Comparison of ENCODE assay signal across 9 cellular contexts in genomic region chr18:12911025-12911927, GRCh38. TPM values are rescaled to one million over a fixed set of nuclear protein-coding genes. Genes with fewer than 3 reads are reported as not detected.
DNase-seq lines count a peak whose midpoint lies in the region; ATAC-seq and TF ChIP-seq lines count a peak whose summit lies in the region.
"Had no signal": no experiment of that assay in that cellular context is flagged by ENCODE, and none has a peak within 500 bp of the region (broad histone marks: within the 10 kb centered on the region; RNA-seq: fewer than 3 reads in every experiment).

No MANE protein-coding gene starts in this region.

- peak; percentile 81 to 86 for ATAC-seq in CD4-positive, CD25-positive, alpha-beta regulatory T cell (ENCODE audit: low read depth in 2 of 2)
- peak; percentile 92 to 96 for ATAC-seq in natural killer cell treated with Interleukin-12 subunit alpha and Interleukin-12 subunit beta and Interleukin-15 and Interleukin-18, amount 100 ng/mL, for 72 hours

- H3K27me3 ChIP-seq in CD4-positive, CD25-positive, alpha-beta regulatory T cell (ENCODE audit: control insufficient read depth, insufficient read depth, low read length): peaks cover 8% of the 10 kb centered on the region
- H3K27me3 ChIP-seq in suprapubic skin: peaks cover 24% of the 10 kb centered on the region

- peaks cover 28% of the 10 kb centered on the region for H3K27me3 Mint-ChIP-seq in CD4-positive, CD25-positive, alpha-beta regulatory T cell
- H3K27me3 Mint-ChIP-seq in natural killer cell treated with Interleukin-12 subunit alpha and Interleukin-12 subunit beta and Interleukin-15 and Interleukin-18, amount 100 ng/mL, for 72 hours: peaks cover 0 to 2% of the 10 kb centered on the region in 2 donors

- peaks cover 10% of the 10 kb centered on the region for H3K4me1 ChIP-seq in CD4-positive, CD25-positive, alpha-beta regulatory T cell (ENCODE audit: control insufficient read depth, insufficient read depth, low read length, poor library complexity, severe bottlenecking)
- H3K4me1 ChIP-seq in suprapubic skin: peaks cover 8% of the 10 kb centered on the region

- TF ChIP-seq EP300 in suprapubic skin (IDR thresholded peaks at IDR 0.05): no peak

- no peak for TF ChIP-seq CTCF in suprapubic skin (IDR thresholded peaks at IDR 0.05)

- peak in 2 of 3 donors; percentile 40 to 79 for DNase-seq in CD4-positive, CD25-positive, alpha-beta regulatory T cell
- DNase-seq in activated CD4-positive, alpha-beta T cell treated with anti-CD3 and anti-CD28 coated beads for 4 hours: peak; percentile 38 to 56
- peak; percentile 30 for DNase-seq in effector CD4-positive, alpha-beta T cell
- DNase-seq in natural killer cell treated with Interleukin-12 subunit alpha and Interleukin-12 subunit beta and Interleukin-15 and Interleukin-18, amount 100 ng/mL, for 72 hours (ENCODE audit: low spot score): peak; percentile 85
- DNase-seq in suprapubic skin (ENCODE audit: low spot score in 2 of 2) (no peak), cerebellar cortex (ENCODE audit: low spot score) (no peak), OCI-M1 (lab: John Stamatoyannopoulos, UW) (no peak), SKM-1 (lab: John Stamatoyannopoulos, UW; ENCODE audit: unreplicated experiment) (no peak)
- DNase-seq: DND-41 had no signal

- no peak overlapping the region for H3K27ac ChIP-seq in CD4-positive, CD25-positive, alpha-beta regulatory T cell (ENCODE audit: insufficient read depth, low read length, poor library complexity, severe bottlenecking)
- H3K27ac ChIP-seq in suprapubic skin: no peak overlapping the region

- peaks cover 0 to 2% of the 10 kb centered on the region in 2 experiments for H3K9me3 ChIP-seq in CD4-positive, CD25-positive, alpha-beta regulatory T cell (ENCODE audit: control insufficient read depth in 2 of 2, low read length in 2 of 2)
- H3K9me3 ChIP-seq in suprapubic skin: no peaks in the 10 kb centered on the region

- peaks cover 0 to 9% (median 4%) of the 10 kb centered on the region in 4 donors for H3K4me1 Mint-ChIP-seq in CD4-positive, CD25-positive, alpha-beta regulatory T cell
- peaks cover 4 to 15% of the 10 kb centered on the region in 2 donors for H3K4me1 Mint-ChIP-seq in natural killer cell treated with Interleukin-12 subunit alpha and Interleukin-12 subunit beta and Interleukin-15 and Interleukin-18, amount 100 ng/mL, for 72 hours (ENCODE audit: low read depth in 2 of 2)

- WGBS in suprapubic skin: 16% methylated on average over 50 of the region's 75 CpGs

- H3K36me3 Mint-ChIP-seq in CD4-positive, CD25-positive, alpha-beta regulatory T cell: peaks cover 6% of the 10 kb centered on the region
- peaks cover 15% of the 10 kb centered on the region for H3K36me3 Mint-ChIP-seq in natural killer cell treated with Interleukin-12 subunit alpha and Interleukin-12 subunit beta and Interleukin-15 and Interleukin-18, amount 100 ng/mL, for 72 hours

- H3K4me3 ChIP-seq in CD4-positive, CD25-positive, alpha-beta regulatory T cell (ENCODE audit: low read depth, low read length): no peak overlapping the region
- H3K4me3 ChIP-seq in suprapubic skin: peak overlapping the region; percentile 43

- peak overlapping the region; percentile 18 to 80 (median 72) for H3K4me3 Mint-ChIP-seq in CD4-positive, CD25-positive, alpha-beta regulatory T cell
- peak overlapping the region; percentile 42 for H3K4me3 Mint-ChIP-seq in natural killer cell treated with Interleukin-12 subunit alpha and Interleukin-12 subunit beta and Interleukin-15 and Interleukin-18, amount 100 ng/mL, for 72 hours

- no peaks in the 10 kb centered on the region for H3K36me3 ChIP-seq in CD4-positive, CD25-positive, alpha-beta regulatory T cell (ENCODE audit: control insufficient read depth, insufficient read depth, low read length)
- no peaks in the 10 kb centered on the region for H3K36me3 ChIP-seq in suprapubic skin

- no peak for TF ChIP-seq POLR2A in suprapubic skin (IDR thresholded peaks at IDR 0.05)

- peak overlapping the region in 1 of 3 donors; percentile 36 for H3K27ac Mint-ChIP-seq in CD4-positive, CD25-positive, alpha-beta regulatory T cell
- peak overlapping the region in 1 of 2 donors; percentile 33 for H3K27ac Mint-ChIP-seq in natural killer cell treated with Interleukin-12 subunit alpha and Interleukin-12 subunit beta and Interleukin-15 and Interleukin-18, amount 100 ng/mL, for 72 hours

- peaks cover 0 to 10% (median 4%) of the 10 kb centered on the region in 7 donors for H3K9me3 Mint-ChIP-seq in CD4-positive, CD25-positive, alpha-beta regulatory T cell
- H3K9me3 Mint-ChIP-seq in natural killer cell treated with Interleukin-12 subunit alpha and Interleukin-12 subunit beta and Interleukin-15 and Interleukin-18, amount 100 ng/mL, for 72 hours: peaks cover 7% of the 10 kb centered on the region

RNA-seq across cellular contexts. Expression of gene PTPN2, which starts 27.2 kb away (rescaled TPM):
- total RNA-seq in CD4-positive, CD25-positive, alpha-beta regulatory T cell: 80.4 TPM
- 100 to 1,000 TPM in 1 of 4 donors, 10 to 100 TPM in 3; 62.3 to 110 (median 95.8) TPM for polyA plus RNA-seq in CD4-positive, CD25-positive, alpha-beta regulatory T cell
- 100 to 1,000 TPM; 151 to 156 TPM for total RNA-seq in natural killer cell treated with Interleukin-12 subunit alpha and Interleukin-12 subunit beta and Interleukin-15 and Interleukin-18, amount 100 ng/mL, for 72 hours
- total RNA-seq in suprapubic skin: 10 to 100 TPM; 36.9 to 49.2 (median 38.7) TPM

RNA-seq across cellular contexts. Expression of gene SEH1L, which starts 36.5 kb away (rescaled TPM):
- 22.0 TPM for total RNA-seq in CD4-positive, CD25-positive, alpha-beta regulatory T cell
- polyA plus RNA-seq in CD4-positive, CD25-positive, alpha-beta regulatory T cell: 10 to 100 TPM; 24.2 to 33.1 (median 26.5) TPM
- 100 to 1,000 TPM in 1 of 2 donors, 10 to 100 TPM in 1; 67.2 to 102 TPM for total RNA-seq in natural killer cell treated with Interleukin-12 subunit alpha and Interleukin-12 subunit beta and Interleukin-15 and Interleukin-18, amount 100 ng/mL, for 72 hours
- total RNA-seq in suprapubic skin: 10 to 100 TPM; 39.3 to 45.4 (median 42.8) TPM

Comparison
In these comparisons a context has a peak if more than half of its experiments do, and no peak if none do; other contexts are left out.
1. DNase-seq: peak in CD4-positive, CD25-positive, alpha-beta regulatory T cell (2 of 3), activated CD4-positive, alpha-beta T cell treated with anti-CD3 and anti-CD28 coated beads for 4 hours (2 of 2), effector CD4-positive, alpha-beta T cell (single experiment) and natural killer cell treated with Interleukin-12 subunit alpha and Interleukin-12 subunit beta and Interleukin-15 and Interleukin-18, amount 100 ng/mL, for 72 hours (single experiment); none in suprapubic skin (0 of 2), cerebellar cortex (single experiment), OCI-M1 (single experiment) and SKM-1 (single experiment).